ENCODE assay signal across 9 cellular contexts in the genomic region with DNA sequence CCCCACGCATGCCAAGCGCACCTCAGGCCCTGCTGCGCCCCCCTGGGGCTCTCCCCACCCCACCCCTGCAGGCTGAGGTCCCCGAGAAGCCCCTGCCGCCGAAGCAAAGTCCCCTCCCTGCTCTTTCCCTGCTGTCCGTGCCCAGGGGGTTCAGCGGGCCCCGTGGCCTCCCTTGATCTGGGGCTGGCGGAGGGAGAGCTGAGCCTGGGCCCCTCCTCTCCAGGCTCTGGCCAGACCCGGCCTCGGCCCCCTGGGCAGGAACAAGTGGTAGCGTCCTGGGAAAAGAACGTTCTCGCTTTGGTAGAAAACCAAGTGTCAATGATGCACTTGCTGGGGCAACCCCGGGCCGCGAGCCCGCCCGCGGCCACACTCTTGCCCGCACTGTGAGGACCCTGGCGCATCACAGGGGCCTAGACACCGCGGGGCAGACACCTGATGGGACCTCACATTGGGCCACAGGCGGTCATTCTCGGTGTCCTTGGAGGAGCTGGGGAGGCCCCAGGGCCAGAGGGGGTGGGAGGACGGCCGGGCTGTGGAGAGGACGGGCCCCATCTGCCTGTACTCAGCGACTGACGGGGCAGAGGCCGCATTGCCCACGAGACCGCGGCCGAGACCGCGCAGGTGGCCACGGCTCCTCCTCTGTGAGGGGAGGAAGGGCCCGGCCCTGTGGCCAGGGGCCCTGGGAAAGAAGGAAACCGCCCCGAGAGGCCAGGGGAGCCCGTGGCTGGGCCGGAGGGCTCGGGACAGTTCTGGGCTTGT. TPM values are rescaled to one million over a fixed set of nuclear protein-coding genes. Genes with fewer than 3 reads are reported as not detected.
DNase-seq lines count a peak whose midpoint lies in the region; ATAC-seq, FAIRE-seq and TF ChIP-seq lines count a peak whose summit lies in the region.
"Had no signal": no experiment of that assay in that cellular context is flagged by ENCODE, and none has a peak within 500 bp of the region (broad histone marks: within the 10 kb centered on the region; RNA-seq: fewer than 3 reads in every experiment).

No MANE protein-coding gene starts in this region.

- no peaks in the 10 kb centered on the region for H3K27me3 ChIP-seq in liver (ENCODE audit: control insufficient read depth in 4 of 4, insufficient read depth in 4 of 4, low read length in 3 of 4)
- no peaks in the 10 kb centered on the region for H3K27me3 ChIP-seq in HepG2 (ENCODE audit: control insufficient read depth in 1 of 2, insufficient read depth in 2 of 2, low read length in 2 of 2)
- H3K27me3 ChIP-seq in Peyer's patch: no peaks in the 10 kb centered on the region
- H3K27me3 ChIP-seq in endothelial cell of umbilical vein (ENCODE audit: control insufficient read depth in 2 of 2, insufficient read depth in 2 of 2, low read length in 2 of 2): no peaks in the 10 kb centered on the region
- no peaks in the 10 kb centered on the region for H3K27me3 ChIP-seq in parathyroid adenoma (ENCODE audit: control insufficient read depth, insufficient read depth, low read length)

- CTCF ChIA-PET in HepG2 (lab: Yijun Ruan, JAX; ENCODE audit: low intra/inter-chr PET ratio, low total read pairs) (no interaction called here), endothelial cell of umbilical vein (lab: Charles Lee) (interaction anchor here (1.1 to 1.4 kb wide), 4 partner anchors 19 to 111 kb away, joined by 3 to 5 read pairs (median 5); no protein-coding TSS in a partner anchor)

- ATAC-seq in HepG2 (no peak), GM21786 (IDR thresholded peaks at IDR 0.05; ENCODE audit: unreplicated experiment) (no peak)

- no peaks in the 10 kb centered on the region for H3K9me1 ChIP-seq in endothelial cell of umbilical vein (replicated peaks; ENCODE audit: control insufficient read depth, extremely low read depth, insufficient read depth, low read length)

- DNase-seq in HepG2 (ENCODE audit: low spot score) (no peak), Peyer's patch (peak in 1 of 3 donors; percentile 30), endothelial cell of umbilical vein (ENCODE audit: low read depth, low spot score) (no peak), NCI-H226 (no peak), kidney glomerular epithelial cell (lab: John Stamatoyannopoulos, UW) (no peak)

- H3K9me3 ChIP-seq in liver (ENCODE audit: control insufficient read depth in 4 of 4, low read length in 3 of 4) (no peaks in the 10 kb centered on the region), HepG2 (ENCODE audit: low read length) (no peaks in the 10 kb centered on the region), Peyer's patch (no peaks in the 10 kb centered on the region), endothelial cell of umbilical vein (replicated peaks; ENCODE audit: control insufficient read depth, insufficient read depth, low read length) (no peaks in the 10 kb centered on the region), parathyroid adenoma (ENCODE audit: control insufficient read depth, low read length) (no peaks in the 10 kb centered on the region)

- H3K36me3 ChIP-seq in liver (ENCODE audit: control insufficient read depth in 4 of 4, insufficient read depth in 3 of 4, low read depth in 1 of 4, low read length in 3 of 4) (peaks cover 0 to 7% (median 3%) of the 10 kb centered on the region in 4 donors), HepG2 (replicated peaks in 1 of 2; ENCODE audit: control insufficient read depth in 1 of 2, insufficient read depth in 2 of 2, low read length in 2 of 2) (peaks cover 1 to 9% of the 10 kb centered on the region in 2 experiments; a peak in 2 of 5 replicates), Peyer's patch (peaks cover 0 to under 1% (median 0%) of the 10 kb centered on the region in 3 donors), endothelial cell of umbilical vein (ENCODE audit: control insufficient read depth in 2 of 2, extremely low read depth in 1 of 2, insufficient read depth in 2 of 2, low read length in 2 of 2) (peaks cover 0 to 1% of the 10 kb centered on the region in 2 experiments), parathyroid adenoma (ENCODE audit: control insufficient read depth, insufficient read depth, low read length) (no peaks in the 10 kb centered on the region)

- peaks cover 0 to 4% (median 0%) of the 10 kb centered on the region in 4 donors for H3K4me1 ChIP-seq in liver (ENCODE audit: control insufficient read depth in 4 of 4, insufficient read depth in 4 of 4, low read length in 3 of 4)
- peaks cover 16% of the 10 kb centered on the region; the same call in 1 of the 2 replicates for H3K4me1 ChIP-seq in HepG2 (ENCODE audit: insufficient read depth, low read length)
- H3K4me1 ChIP-seq in Peyer's patch: peaks cover 4 to 62% (median 36%) of the 10 kb centered on the region in 4 donors
- peaks cover 19% of the 10 kb centered on the region for H3K4me1 ChIP-seq in endothelial cell of umbilical vein (ENCODE audit: control insufficient read depth, extremely low read depth, insufficient read depth, low read length)
- H3K4me1 ChIP-seq in parathyroid adenoma: no peaks in the 10 kb centered on the region

- 73% methylated on average over 46 of the region's 46 CpGs for WGBS in liver
- WGBS in HepG2 (ENCODE audit: low lambda C conversion rate): 97% methylated on average over 29 of the region's 46 CpGs

- TF ChIP-seq POLR2A in HepG2 (IDR thresholded peaks at IDR 0.05; ENCODE audit: insufficient read depth in 1 of 2, low read depth in 2 of 2, low read length in 2 of 2) (no peak), Peyer's patch (IDR thresholded peaks at IDR 0.05) (no peak), endothelial cell of umbilical vein (IDR thresholded peaks at IDR 0.05; ENCODE audit: low read depth, low read length) (no peak)

- H2AFZ ChIP-seq in HepG2 (ENCODE audit: low read length) (no peak overlapping the region), endothelial cell of umbilical vein (ENCODE audit: low read depth, low read length) (peak overlapping the region; percentile 47), parathyroid adenoma (no peak overlapping the region)

- H3K9ac ChIP-seq in liver (ENCODE audit: low read depth in 1 of 2, low read length in 2 of 2): no peak overlapping the region
- H3K9ac ChIP-seq in HepG2 (ENCODE audit: insufficient read depth, low read depth, low read length): no peak overlapping the region
- peak overlapping the region; percentile 96 for H3K9ac ChIP-seq in endothelial cell of umbilical vein (replicated peaks; ENCODE audit: extremely low read depth, insufficient read depth, low read length)
- H3K9ac ChIP-seq in parathyroid adenoma: no peak overlapping the region

- H3K4me3 ChIP-seq in liver (ENCODE audit: low read depth in 1 of 3, low read length in 3 of 3): peak overlapping the region in 1 of 3 donors; percentile 49
- H3K4me3 ChIP-seq in HepG2 (replicated peaks in 1 of 3; ENCODE audit: insufficient read depth in 1 of 3, low read depth in 2 of 3, low read length in 3 of 3): no peak overlapping the region
- peak overlapping the region; percentile 56 to 81 (median 75) for H3K4me3 ChIP-seq in Peyer's patch
- peak overlapping the region in 2 of 3 experiments; percentile 64 to 79 for H3K4me3 ChIP-seq in endothelial cell of umbilical vein (replicated peaks in 1 of 3; ENCODE audit: insufficient read depth in 1 of 3, low read depth in 1 of 3, low read length in 3 of 3)
- no peak overlapping the region for H3K4me3 ChIP-seq in parathyroid adenoma (ENCODE audit: low read depth, low read length)

- no peak for TF ChIP-seq EP300 in HepG2 (IDR thresholded peaks at IDR 0.05; ENCODE audit: low read depth in 2 of 2, low read length in 2 of 2)
- no peak for TF ChIP-seq EP300 in HepG2 (CRISPR knock-in tag; IDR thresholded peaks at IDR 0.05; ENCODE audit: borderline replicate concordance)

- FAIRE-seq in HepG2 (lab: Jason Lieb, UNC) (no peak), endothelial cell of umbilical vein (lab: Jason Lieb, UNC) (no peak)
- FAIRE-seq: endometrium had no signal

- TF ChIP-seq RAD21 in liver (IDR thresholded peaks at IDR 0.05): no peak
- no peak for TF ChIP-seq RAD21 in HepG2 (CRISPR knock-in tag; IDR thresholded peaks at IDR 0.05)

- dilution Hi-C loops in endothelial cell of umbilical vein (cut with MboI; ENCODE audit: extremely low pct_ligation_motif_present, low sequenced_read_pairs): no loop called here

- intact Hi-C loops in HepG2 (cut with micrococcal nuclease; ENCODE audit: unreplicated experiment): no loop called here
- intact Hi-C loops in endothelial cell of umbilical vein (cut with micrococcal nuclease): no loop called here

- H4K20me1 ChIP-seq in HepG2 (ENCODE audit: insufficient read depth, low read length) (no peaks in the 10 kb centered on the region), endothelial cell of umbilical vein (replicated peaks; ENCODE audit: control insufficient read depth, extremely low read depth, insufficient read depth, low read length) (no peaks in the 10 kb centered on the region)

- H3K27ac ChIP-seq in liver (ENCODE audit: low read depth in 1 of 2, low read length in 2 of 2) (peak overlapping the region; percentile 83 to 91), HepG2 (ENCODE audit: extremely low read length, insufficient read depth, low read length) (no peak overlapping the region), Peyer's patch (peak overlapping the region; percentile 91 to 97 (median 94)), endothelial cell of umbilical vein (ENCODE audit: insufficient read depth, low read depth, low read length) (peak overlapping the region; percentile 92), parathyroid adenoma (peak overlapping the region; percentile 78)

- H3K79me2 ChIP-seq in HepG2 (ENCODE audit: insufficient read depth, low read length) (peaks cover 2% of the 10 kb centered on the region), endothelial cell of umbilical vein (ENCODE audit: control insufficient read depth, insufficient read depth, low read length) (peaks cover 45% of the 10 kb centered on the region), parathyroid adenoma (peaks cover 15% of the 10 kb centered on the region)

- POLR2A ChIA-PET in HepG2 (lab: Yijun Ruan, JAX): no interaction called here
- POLR2A ChIA-PET in endothelial cell of umbilical vein (lab: Charles Lee): no interaction called here

- H3K4me2 ChIP-seq in HepG2 (ENCODE audit: low read depth, low read length) (no peak overlapping the region), endothelial cell of umbilical vein (ENCODE audit: insufficient read depth, low read length) (peak overlapping the region; percentile 85), parathyroid adenoma (ENCODE audit: low read length) (no peak overlapping the region)

- BruUV-seq in HepG2 (replicated peaks; lab: Mats Ljungman, UMichigan): no TSS peak
- TSS peak; percentile 47 for BruUV-seq in endothelial cell of umbilical vein (replicated peaks; lab: Mats Ljungman, UMichigan)

- no peak for TF ChIP-seq CTCF in liver (IDR thresholded peaks at IDR 0.05; ENCODE audit: low read depth, low read length, missing input control)
- TF ChIP-seq CTCF in HepG2 (CRISPR knock-in tag; IDR thresholded peaks at IDR 0.05): no peak
- TF ChIP-seq CTCF in Peyer's patch (IDR thresholded peaks at IDR 0.05): no peak
- TF ChIP-seq CTCF in endothelial cell of umbilical vein (IDR thresholded peaks at IDR 0.05; ENCODE audit: extremely low read depth in 1 of 2, insufficient read depth in 1 of 2, low read depth in 1 of 2, low read length in 2 of 2): no peak
- no peak for TF ChIP-seq CTCF in parathyroid adenoma (IDR thresholded peaks at IDR 0.05)

- in situ Hi-C loops in HepG2 (cut with HindIII; ENCODE audit: extremely low pct_ligation_motif_present, low pct_unique_long_range_greater_than_20kb): no loop called here

RNA-seq across cellular contexts. Expression of a gene that starts 29.0 kb away (rescaled TPM):
- 100 to 1,000 TPM; 122 to 149 TPM for total RNA-seq in liver
- 100 to 1,000 TPM; 447 to 558 TPM for polyA plus RNA-seq in liver
- 426 and 535 TPM in 2 replicates for total RNA-seq in HepG2 (2016; rRNA removed; fragmentation: Illumina TruSeq; extraction: Trizol)
- 2,785 and 3,522 TPM in 2 replicates for total RNA-seq in HepG2 (2016; cell fraction: cytosol; rRNA removed; fragmentation: Illumina TruSeq; extraction: Trizol; ENCODE audit: low read depth)
- total RNA-seq in HepG2 (2016; cell fraction: insoluble cytoplasmic fraction; rRNA removed; fragmentation: Illumina TruSeq; extraction: Trizol): 340 and 561 TPM in 2 replicates
- 1,902 and 2,313 TPM in 2 replicates for total RNA-seq in HepG2 (2016; cell fraction: membrane; rRNA removed; fragmentation: Illumina TruSeq; extraction: Trizol)
- total RNA-seq in HepG2 (2016; cell fraction: nucleus; rRNA removed; fragmentation: Illumina TruSeq; extraction: Trizol): 168 and 177 TPM in 2 replicates
- 613 and 728 TPM in 2 replicates for polyA plus RNA-seq in HepG2 (2011; rRNA removed)
- 837 and 1,257 TPM in 2 replicates for polyA plus RNA-seq in HepG2 (2011; cell fraction: cytosol; rRNA removed)
- 557 and 562 TPM in 2 replicates for polyA plus RNA-seq in HepG2 (2011; cell fraction: nucleus; rRNA removed)
- 539 and 705 TPM in 2 replicates for polyA plus RNA-seq in HepG2 (2012)
- 3,701 and 4,930 TPM in 2 replicates for polyA plus RNA-seq in HepG2 (2016; cell fraction: cytosol; fragmentation: Illumina TruSeq; extraction: Trizol; ENCODE audit: low read depth)
- 454 and 583 TPM in 2 replicates for polyA plus RNA-seq in HepG2 (2016; cell fraction: insoluble cytoplasmic fraction; fragmentation: Illumina TruSeq; extraction: Trizol; ENCODE audit: low read depth)
- 2,313 and 2,706 TPM in 2 replicates for polyA plus RNA-seq in HepG2 (2016; cell fraction: membrane; fragmentation: Illumina TruSeq; extraction: Trizol; ENCODE audit: low read depth)
- polyA plus RNA-seq in HepG2 (2016; cell fraction: nucleus; fragmentation: Illumina TruSeq; extraction: Trizol; ENCODE audit: insufficient read depth, low read depth): 387 and 420 TPM in 2 replicates
- polyA minus RNA-seq in HepG2 (2011; rRNA and poly(A)+ RNA removed; ENCODE audit: low replicate concordance): 195 and 435 TPM in 2 replicates
- polyA minus RNA-seq in HepG2 (2011; cell fraction: cytosol; rRNA and poly(A)+ RNA removed): 211 and 241 TPM in 2 replicates
- 51.6 and 73.4 TPM in 2 replicates for polyA minus RNA-seq in HepG2 (2011; cell fraction: nucleus; rRNA and poly(A)+ RNA removed)
- 100 to 1,000 TPM; 258 to 493 (median 326) TPM for total RNA-seq in Peyer's patch
- 445 and 469 TPM in 2 replicates for total RNA-seq in endothelial cell of umbilical vein
- 1,136 and 1,398 TPM in 2 replicates for polyA plus RNA-seq in endothelial cell of umbilical vein
- polyA plus RNA-seq in endothelial cell of umbilical vein (2011; cell fraction: cytosol; rRNA removed): 825 and 1,039 TPM in 2 replicates
- 456 and 562 TPM in 2 replicates for polyA plus RNA-seq in endothelial cell of umbilical vein (2011; cell fraction: nucleus; rRNA removed)
- polyA plus RNA-seq in endothelial cell of umbilical vein (2012): 559 and 749 TPM in 2 replicates
- 420 and 486 TPM in 2 replicates for polyA minus RNA-seq in endothelial cell of umbilical vein
- 218 TPM for polyA minus RNA-seq in endothelial cell of umbilical vein (2011; cell fraction: cytosol; rRNA and poly(A)+ RNA removed)
- polyA minus RNA-seq in endothelial cell of umbilical vein (2011; cell fraction: nucleus; rRNA and poly(A)+ RNA removed): 51.2 and 82.1 TPM in 2 replicates

RNA-seq across cellular contexts. Expression of a gene that starts 37.6 kb away (rescaled TPM):
- total RNA-seq in liver (100 to 1,000 TPM in 1 of 2 donors, 10 to 100 TPM in 1; 51.8 to 168 TPM), HepG2 (2016; rRNA removed; fragmentation: Illumina TruSeq; extraction: Trizol) (140 TPM in 2 replicates), Peyer's patch (100 to 1,000 TPM in 2 of 4 donors, 10 to 100 TPM in 2; 74.3 to 107 (median 96.9) TPM), endothelial cell of umbilical vein (252 and 272 TPM in 2 replicates)
- polyA plus RNA-seq in liver (100 to 1,000 TPM; 175 to 211 TPM), HepG2 (2011; rRNA removed) (272 and 305 TPM in 2 replicates), endothelial cell of umbilical vein (344 and 394 TPM in 2 replicates)
- total RNA-seq in HepG2 (2016; cell fraction: cytosol; rRNA removed; fragmentation: Illumina TruSeq; extraction: Trizol; ENCODE audit: low read depth): 43.4 and 44.8 TPM in 2 replicates
- total RNA-seq in HepG2 (2016; cell fraction: insoluble cytoplasmic fraction; rRNA removed; fragmentation: Illumina TruSeq; extraction: Trizol): 135 and 141 TPM in 2 replicates
- total RNA-seq in HepG2 (2016; cell fraction: membrane; rRNA removed; fragmentation: Illumina TruSeq; extraction: Trizol): 89.0 and 92.5 TPM in 2 replicates
- 54.0 and 55.3 TPM in 2 replicates for total RNA-seq in HepG2 (2016; cell fraction: nucleus; rRNA removed; fragmentation: Illumina TruSeq; extraction: Trizol)
- polyA plus RNA-seq in HepG2 (2011; cell fraction: cytosol; rRNA removed): 222 and 337 TPM in 2 replicates
- polyA plus RNA-seq in HepG2 (2011; cell fraction: nucleus; rRNA removed): 150 and 188 TPM in 2 replicates
- 201 and 222 TPM in 2 replicates for polyA plus RNA-seq in HepG2 (2012)
- 94.9 and 102 TPM in 2 replicates for polyA plus RNA-seq in HepG2 (2016; cell fraction: cytosol; fragmentation: Illumina TruSeq; extraction: Trizol; ENCODE audit: low read depth)
- 246 and 282 TPM in 2 replicates for polyA plus RNA-seq in HepG2 (2016; cell fraction: insoluble cytoplasmic fraction; fragmentation: Illumina TruSeq; extraction: Trizol; ENCODE audit: low read depth)
- polyA plus RNA-seq in HepG2 (2016; cell fraction: membrane; fragmentation: Illumina TruSeq; extraction: Trizol; ENCODE audit: low read depth): 145 and 159 TPM in 2 replicates
- polyA plus RNA-seq in HepG2 (2016; cell fraction: nucleus; fragmentation: Illumina TruSeq; extraction: Trizol; ENCODE audit: insufficient read depth, low read depth): 179 TPM in 2 replicates
- 343 and 389 TPM in 2 replicates for polyA minus RNA-seq in HepG2 (2011; rRNA and poly(A)+ RNA removed; ENCODE audit: low replicate concordance)
- polyA minus RNA-seq in HepG2 (2011; cell fraction: cytosol; rRNA and poly(A)+ RNA removed): 104 and 129 TPM in 2 replicates
- polyA minus RNA-seq in HepG2 (2011; cell fraction: nucleus; rRNA and poly(A)+ RNA removed): 39.5 and 42.0 TPM in 2 replicates
- 254 and 274 TPM in 2 replicates for polyA plus RNA-seq in endothelial cell of umbilical vein (2011; cell fraction: cytosol; rRNA removed)
- 109 and 111 TPM in 2 replicates for polyA plus RNA-seq in endothelial cell of umbilical vein (2011; cell fraction: nucleus; rRNA removed)
- 277 and 310 TPM in 2 replicates for polyA plus RNA-seq in endothelial cell of umbilical vein (2012)
- 122 and 222 TPM in 2 replicates for polyA minus RNA-seq in endothelial cell of umbilical vein
- polyA minus RNA-seq in endothelial cell of umbilical vein (2011; cell fraction: cytosol; rRNA and poly(A)+ RNA removed): 139 TPM
- 26.3 and 52.1 TPM in 2 replicates for polyA minus RNA-seq in endothelial cell of umbilical vein (2011; cell fraction: nucleus; rRNA and poly(A)+ RNA removed)

RNA-seq across cellular contexts. Expression of a gene that starts 41.3 kb away (rescaled TPM):
- total RNA-seq in liver (10 to 100 TPM; 11.0 to 25.0 TPM), HepG2 (2016; rRNA removed; fragmentation: Illumina TruSeq; extraction: Trizol) (5.8 and 10.4 TPM in 2 replicates), Peyer's patch (10 to 100 TPM; 26.4 to 71.0 (median 57.8) TPM), endothelial cell of umbilical vein (63.8 and 65.7 TPM in 2 replicates)
- polyA plus RNA-seq in liver (10 to 100 TPM in 1 of 2 donors, 1 to 10 TPM in 1; 2.2 to 19.1 TPM), HepG2 (2011; rRNA removed) (8.6 and 10.8 TPM in 2 replicates), endothelial cell of umbilical vein (31.4 and 35.8 TPM in 2 replicates)
- 3.3 and 3.8 TPM in 2 replicates for total RNA-seq in HepG2 (2016; cell fraction: cytosol; rRNA removed; fragmentation: Illumina TruSeq; extraction: Trizol; ENCODE audit: low read depth)
- 6.5 and 12.4 TPM in 2 replicates for total RNA-seq in HepG2 (2016; cell fraction: insoluble cytoplasmic fraction; rRNA removed; fragmentation: Illumina TruSeq; extraction: Trizol)
- total RNA-seq in HepG2 (2016; cell fraction: membrane; rRNA removed; fragmentation: Illumina TruSeq; extraction: Trizol): 7.7 and 8.1 TPM in 2 replicates
- 10.4 and 12.1 TPM in 2 replicates for total RNA-seq in HepG2 (2016; cell fraction: nucleus; rRNA removed; fragmentation: Illumina TruSeq; extraction: Trizol)
- 4.1 and 8.0 TPM in 2 replicates for polyA plus RNA-seq in HepG2 (2011; cell fraction: cytosol; rRNA removed)
- 53.6 and 82.3 TPM in 2 replicates for polyA plus RNA-seq in HepG2 (2011; cell fraction: nucleus; rRNA removed)
- polyA plus RNA-seq in HepG2 (2012): 10.8 and 11.3 TPM in 2 replicates
- 1.0 and 1.1 TPM in 2 replicates for polyA plus RNA-seq in HepG2 (2016; cell fraction: cytosol; fragmentation: Illumina TruSeq; extraction: Trizol; ENCODE audit: low read depth)
- polyA plus RNA-seq in HepG2 (2016; cell fraction: insoluble cytoplasmic fraction; fragmentation: Illumina TruSeq; extraction: Trizol; ENCODE audit: low read depth): 6.7 and 7.7 TPM in 2 replicates
- polyA plus RNA-seq in HepG2 (2016; cell fraction: membrane; fragmentation: Illumina TruSeq; extraction: Trizol; ENCODE audit: low read depth): 2.8 and 3.4 TPM in 2 replicates
- 33.1 and 36.3 TPM in 2 replicates for polyA plus RNA-seq in HepG2 (2016; cell fraction: nucleus; fragmentation: Illumina TruSeq; extraction: Trizol; ENCODE audit: insufficient read depth, low read depth)
- 21.5 and 30.2 TPM in 2 replicates for polyA minus RNA-seq in HepG2 (2011; rRNA and poly(A)+ RNA removed; ENCODE audit: low replicate concordance)
- 9.8 and 12.0 TPM in 2 replicates for polyA minus RNA-seq in HepG2 (2011; cell fraction: cytosol; rRNA and poly(A)+ RNA removed)
- 13.0 and 13.4 TPM in 2 replicates for polyA minus RNA-seq in HepG2 (2011; cell fraction: nucleus; rRNA and poly(A)+ RNA removed)
- 14.1 and 21.3 TPM in 2 replicates for polyA plus RNA-seq in endothelial cell of umbilical vein (2011; cell fraction: cytosol; rRNA removed)
- 94.3 and 110 TPM in 2 replicates for polyA plus RNA-seq in endothelial cell of umbilical vein (2011; cell fraction: nucleus; rRNA removed)
- 25.2 and 53.3 TPM in 2 replicates for polyA plus RNA-seq in endothelial cell of umbilical vein (2012)
- 27.1 and 39.2 TPM in 2 replicates for polyA minus RNA-seq in endothelial cell of umbilical vein
- polyA minus RNA-seq in endothelial cell of umbilical vein (2011; cell fraction: cytosol; rRNA and poly(A)+ RNA removed): 48.0 TPM
- polyA minus RNA-seq in endothelial cell of umbilical vein (2011; cell fraction: nucleus; rRNA and poly(A)+ RNA removed): 36.4 and 68.6 TPM in 2 replicates

Comparison
In these comparisons a context has a peak if more than half of its experiments do, and no peak if none do; other contexts are left out.
1. H3K4me3 ChIP-seq: peak in Peyer's patch (4 of 4) and endothelial cell of umbilical vein (2 of 3); none in HepG2 (0 of 3) and parathyroid adenoma (single experiment).